Comparison of ENCODE assay signal across 8 cellular contexts in the genomic region with DNA sequence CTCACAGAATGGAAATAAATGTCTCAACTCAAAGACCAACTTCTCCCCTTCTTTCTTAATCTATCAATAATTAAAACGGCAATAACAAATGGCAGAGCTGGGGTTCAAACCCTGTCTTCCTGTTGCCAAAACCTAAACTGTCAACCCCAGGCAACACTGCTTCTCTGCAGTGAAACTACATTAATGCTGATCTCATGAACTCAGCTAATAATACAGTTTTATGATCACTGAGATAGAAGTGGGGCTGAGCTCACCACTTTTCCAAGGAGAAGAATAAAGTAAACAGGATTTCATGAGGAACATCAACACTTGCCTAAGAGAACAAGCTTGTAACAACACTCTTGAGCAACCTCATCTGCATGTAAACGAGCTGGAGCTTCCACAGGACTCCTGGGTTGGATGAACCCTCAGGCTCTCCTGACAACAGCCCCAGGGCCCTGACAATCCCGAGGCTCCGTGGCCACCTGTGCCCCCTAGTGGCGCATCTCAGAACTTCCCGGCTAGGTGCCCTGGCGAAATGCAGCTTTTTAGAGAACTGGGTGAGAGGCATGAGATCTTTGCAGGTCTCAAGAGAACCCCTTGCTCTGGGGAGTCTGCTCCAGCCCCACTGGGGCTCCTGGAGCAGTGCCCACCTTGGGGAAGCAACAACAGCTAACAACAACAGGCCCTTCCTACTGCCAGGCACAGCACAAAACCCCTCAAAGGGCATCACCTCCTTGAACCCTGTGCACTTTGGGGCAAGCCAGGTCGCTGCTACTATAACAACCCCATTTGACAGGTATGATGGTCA.
DNase-seq lines count a peak whose midpoint lies in the region; ATAC-seq and TF ChIP-seq lines count a peak whose summit lies in the region.

No MANE protein-coding gene starts in this region.

- no peak overlapping the region for H3K9ac ChIP-seq in liver (ENCODE audit: low read depth in 1 of 2, low read length in 2 of 2)

- no peaks in the 10 kb centered on the region for H3K36me3 Mint-ChIP-seq in chondrocyte (ENCODE audit: low read depth)

- H3K36me3 ChIP-seq in liver (ENCODE audit: control insufficient read depth in 4 of 4, insufficient read depth in 3 of 4, low read depth in 1 of 4, low read length in 3 of 4) = no peaks in the 10 kb centered on the region

- DNase-seq in NCI-H2196 (lab: John Stamatoyannopoulos, UW; ENCODE audit: unreplicated experiment) = peak; percentile 68
- peak; percentile 61 to 77 for DNase-seq in activated CD4-positive, alpha-beta T cell treated with anti-CD3 and anti-CD28 coated beads for 4 hours
- DNase-seq in chondrocyte (ENCODE audit: low spot score) = no peak
- peak; percentile 50 to 76 (median 53) for DNase-seq in stimulated activated CD4-positive, alpha-beta T cell treated with anti-CD3 and anti-CD28 coated beads, TNF-alpha, amount 100 ng/mL, for 24 hours (ENCODE audit: low read depth in 3 of 3)

- WGBS in liver = 18% methylated on average over 8 of the region's 8 CpGs

- TF ChIP-seq RAD21 in liver (IDR thresholded peaks at IDR 0.05) = peak; percentile 98 to 99

- no peak overlapping the region for H3K27ac Mint-ChIP-seq in chondrocyte (ENCODE audit: unreplicated experiment)

- no peaks in the 10 kb centered on the region for H3K27me3 Mint-ChIP-seq in chondrocyte (ENCODE audit: low read depth)

- no peak overlapping the region for H3K4me3 ChIP-seq in liver (ENCODE audit: low read depth in 1 of 3, low read length in 3 of 3)

- H3K27me3 ChIP-seq in liver (ENCODE audit: control insufficient read depth in 4 of 4, insufficient read depth in 4 of 4, low read length in 3 of 4) = no peaks in the 10 kb centered on the region

- H3K27ac ChIP-seq in liver (ENCODE audit: low read depth in 1 of 2, low read length in 2 of 2) = no peak overlapping the region

- no peaks in the 10 kb centered on the region for H3K9me3 ChIP-seq in liver (ENCODE audit: control insufficient read depth in 4 of 4, low read length in 3 of 4)

- no peaks in the 10 kb centered on the region for H3K9me3 Mint-ChIP-seq in chondrocyte (ENCODE audit: low read depth)

- H3K4me3 Mint-ChIP-seq in chondrocyte (ENCODE audit: unreplicated experiment) = no peak overlapping the region

- H3K4me1 Mint-ChIP-seq in chondrocyte (ENCODE audit: low read depth) = no peaks in the 10 kb centered on the region

- peak; percentile 97 for TF ChIP-seq CTCF in GM12874 (IDR thresholded peaks at IDR 0.05; ENCODE audit: insufficient read depth, low read depth, low read length)
- peak; percentile 96 for TF ChIP-seq CTCF in chondrocyte (IDR thresholded peaks at IDR 0.05)
- peak; percentile 97 for TF ChIP-seq CTCF in liver (IDR thresholded peaks at IDR 0.05; ENCODE audit: low read depth, low read length, missing input control)

- H3K4me1 ChIP-seq in liver (ENCODE audit: control insufficient read depth in 4 of 4, insufficient read depth in 4 of 4, low read length in 3 of 4) = no peaks in the 10 kb centered on the region

- ATAC-seq in HG02759 (IDR thresholded peaks at IDR 0.05; ENCODE audit: unreplicated experiment) (peak; percentile 84), GM18873 (IDR thresholded peaks at IDR 0.05; ENCODE audit: low FRiP score, unreplicated experiment) (no peak)

TF ChIP-seq in liver, 16 proteins besides CTCF, POLR2A, EP300 and RAD21:
- TF ChIP-seq, protein P1, sequence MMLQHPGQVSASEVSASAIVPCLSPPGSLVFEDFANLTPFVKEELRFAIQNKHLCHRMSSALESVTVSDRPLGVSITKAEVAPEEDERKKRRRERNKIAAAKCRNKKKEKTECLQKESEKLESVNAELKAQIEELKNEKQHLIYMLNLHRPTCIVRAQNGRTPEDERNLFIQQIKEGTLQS (IDR thresholded peaks at IDR 0.05) = no peak
- TF ChIP-seq HNF4G (IDR thresholded peaks at IDR 0.05) (no peak), FOXA2 (IDR thresholded peaks at IDR 0.05) (peak; percentile 23), RXRA (IDR thresholded peaks at IDR 0.05) (peak in 1 of 2 donors; percentile 15), SP1 (IDR thresholded peaks at IDR 0.05) (no peak), JUND (IDR thresholded peaks at IDR 0.05) (no peak), HNF4A (conservative IDR thresholded peaks at IDR 0.05) (no peak), GABPA (IDR thresholded peaks at IDR 0.05 in 1 of 2, conservative IDR thresholded peaks at IDR 0.05 in 1 of 2) (no peak), FOXA1 (IDR thresholded peaks at IDR 0.05) (no peak), EGR1 (IDR thresholded peaks at IDR 0.05; ENCODE audit: low read depth in 2 of 2) (no peak), TAF1 (conservative IDR thresholded peaks at IDR 0.05) (no peak), NR2F2 (IDR thresholded peaks at IDR 0.05) (no peak)
- TF ChIP-seq, protein P2, sequence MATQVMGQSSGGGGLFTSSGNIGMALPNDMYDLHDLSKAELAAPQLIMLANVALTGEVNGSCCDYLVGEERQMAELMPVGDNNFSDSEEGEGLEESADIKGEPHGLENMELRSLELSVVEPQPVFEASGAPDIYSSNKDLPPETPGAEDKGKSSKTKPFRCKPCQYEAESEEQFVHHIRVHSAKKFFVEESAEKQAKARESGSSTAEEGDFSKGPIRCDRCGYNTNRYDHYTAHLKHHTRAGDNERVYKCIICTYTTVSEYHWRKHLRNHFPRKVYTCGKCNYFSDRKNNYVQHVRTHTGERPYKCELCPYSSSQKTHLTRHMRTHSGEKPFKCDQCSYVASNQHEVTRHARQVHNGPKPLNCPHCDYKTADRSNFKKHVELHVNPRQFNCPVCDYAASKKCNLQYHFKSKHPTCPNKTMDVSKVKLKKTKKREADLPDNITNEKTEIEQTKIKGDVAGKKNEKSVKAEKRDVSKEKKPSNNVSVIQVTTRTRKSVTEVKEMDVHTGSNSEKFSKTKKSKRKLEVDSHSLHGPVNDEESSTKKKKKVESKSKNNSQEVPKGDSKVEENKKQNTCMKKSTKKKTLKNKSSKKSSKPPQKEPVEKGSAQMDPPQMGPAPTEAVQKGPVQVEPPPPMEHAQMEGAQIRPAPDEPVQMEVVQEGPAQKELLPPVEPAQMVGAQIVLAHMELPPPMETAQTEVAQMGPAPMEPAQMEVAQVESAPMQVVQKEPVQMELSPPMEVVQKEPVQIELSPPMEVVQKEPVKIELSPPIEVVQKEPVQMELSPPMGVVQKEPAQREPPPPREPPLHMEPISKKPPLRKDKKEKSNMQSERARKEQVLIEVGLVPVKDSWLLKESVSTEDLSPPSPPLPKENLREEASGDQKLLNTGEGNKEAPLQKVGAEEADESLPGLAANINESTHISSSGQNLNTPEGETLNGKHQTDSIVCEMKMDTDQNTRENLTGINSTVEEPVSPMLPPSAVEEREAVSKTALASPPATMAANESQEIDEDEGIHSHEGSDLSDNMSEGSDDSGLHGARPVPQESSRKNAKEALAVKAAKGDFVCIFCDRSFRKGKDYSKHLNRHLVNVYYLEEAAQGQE (IDR thresholded peaks at IDR 0.05) = no peak
- TF ChIP-seq, protein P3, sequence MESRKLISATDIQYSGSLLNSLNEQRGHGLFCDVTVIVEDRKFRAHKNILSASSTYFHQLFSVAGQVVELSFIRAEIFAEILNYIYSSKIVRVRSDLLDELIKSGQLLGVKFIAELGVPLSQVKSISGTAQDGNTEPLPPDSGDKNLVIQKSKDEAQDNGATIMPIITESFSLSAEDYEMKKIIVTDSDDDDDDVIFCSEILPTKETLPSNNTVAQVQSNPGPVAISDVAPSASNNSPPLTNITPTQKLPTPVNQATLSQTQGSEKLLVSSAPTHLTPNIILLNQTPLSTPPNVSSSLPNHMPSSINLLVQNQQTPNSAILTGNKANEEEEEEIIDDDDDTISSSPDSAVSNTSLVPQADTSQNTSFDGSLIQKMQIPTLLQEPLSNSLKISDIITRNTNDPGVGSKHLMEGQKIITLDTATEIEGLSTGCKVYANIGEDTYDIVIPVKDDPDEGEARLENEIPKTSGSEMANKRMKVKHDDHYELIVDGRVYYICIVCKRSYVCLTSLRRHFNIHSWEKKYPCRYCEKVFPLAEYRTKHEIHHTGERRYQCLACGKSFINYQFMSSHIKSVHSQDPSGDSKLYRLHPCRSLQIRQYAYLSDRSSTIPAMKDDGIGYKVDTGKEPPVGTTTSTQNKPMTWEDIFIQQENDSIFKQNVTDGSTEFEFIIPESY (IDR thresholded peaks at IDR 0.05) = no peak
